ENCODE assay signal across 1 cellular context in genomic region chr5:135133181-135133580, GRCh38.
TF ChIP-seq lines count a peak whose summit lies in the region.

No MANE protein-coding gene starts in this region.

TF ChIP-seq in K562, 482 proteins besides CTCF, POLR2A, EP300 and RAD21 (continued from another document):
- TF ChIP-seq RFX1 (IDR thresholded peaks at IDR 0.05) (no peak), E2F6 (IDR thresholded peaks at IDR 0.05; ENCODE audit: borderline replicate concordance in 1 of 2, extremely low read depth in 1 of 2, insufficient read depth in 1 of 2, insufficient read length in 1 of 2, low read depth in 1 of 2, low read length in 1 of 2, poor library complexity in 1 of 2, severe bottlenecking in 1 of 2) (peak in 1 of 2 experiments; percentile 5), GTF2B (IDR thresholded peaks at IDR 0.05; ENCODE audit: extremely low read depth, insufficient read length) (no peak), E2F5 (CRISPR knock-in tag; IDR thresholded peaks at IDR 0.05) (no peak), CHCHD3 (CRISPR knock-in tag; IDR thresholded peaks at IDR 0.05) (no peak)
TF ChIP-seq in K562: peak in this region for 2.
